33 cellular contexts compared by ENCODE assay signal in genomic region chr6:108120311-108120710, GRCh38. TPM values are rescaled to one million over a fixed set of nuclear protein-coding genes. Genes with fewer than 3 reads are reported as not detected.
DNase-seq lines count a peak whose midpoint lies in the region; ATAC-seq, FAIRE-seq and TF ChIP-seq lines count a peak whose summit lies in the region.
"Had no signal": no experiment of that assay in that cellular context is flagged by ENCODE, and none has a peak within 500 bp of the region (broad histone marks: within the 10 kb centered on the region; RNA-seq: fewer than 3 reads in every experiment).

No MANE protein-coding gene starts in this region.

- no peak overlapping the region for H3K27ac Mint-ChIP-seq in activated naive CD8-positive, alpha-beta T cell
- H3K27ac Mint-ChIP-seq in activated naive CD8-positive, alpha-beta T cell treated with anti-CD3 and anti-CD28 coated beads for 36 hours, result no peak overlapping the region
- H3K27ac Mint-ChIP-seq in WTC11 (no peak overlapping the region), naive B cell (no peak overlapping the region)
- H3K27ac Mint-ChIP-seq: activated CD4-positive, alpha-beta memory T cell treated with anti-CD3 and anti-CD28 coated beads for 36 hours had no signal

- TF ChIP-seq CTCF in WTC11 (IDR thresholded peaks at IDR 0.05) (no peak), smooth muscle cell (IDR thresholded peaks at IDR 0.05; ENCODE audit: borderline replicate concordance, insufficient read depth, poor library complexity, severe bottlenecking) (no peak), adrenal gland (IDR thresholded peaks at IDR 0.05) (no peak)

- POLR2A ChIA-PET in WTC11 (lab: Charles Lee), result no interaction called here

- TF ChIP-seq POLR2A in adrenal gland (IDR thresholded peaks at IDR 0.05), result no peak

- H3K18ac ChIP-seq in trophoblast cell (ENCODE audit: low read length), result no peak overlapping the region

- no peaks in the 10 kb centered on the region for H3F3A ChIP-seq in smooth muscle cell (ENCODE audit: low read depth)

- no peak overlapping the region for H2BK120ac ChIP-seq in trophoblast cell (ENCODE audit: insufficient read depth, low read length, poor library complexity)

- no peak overlapping the region for H4K8ac ChIP-seq in trophoblast cell (ENCODE audit: low read depth, low read length)

- no peaks in the 10 kb centered on the region for H3K9me3 Mint-ChIP-seq in activated naive CD8-positive, alpha-beta T cell (ENCODE audit: low read depth)
- no peaks in the 10 kb centered on the region for H3K9me3 Mint-ChIP-seq in activated naive CD8-positive, alpha-beta T cell treated with anti-CD3 and anti-CD28 coated beads for 36 hours
- H3K9me3 Mint-ChIP-seq in WTC11, result no peaks in the 10 kb centered on the region
- H3K9me3 Mint-ChIP-seq in naive B cell, result peaks cover 0 to 4% (median 0%) of the 10 kb centered on the region in 7 donors
- H3K9me3 Mint-ChIP-seq: activated CD4-positive, alpha-beta memory T cell treated with anti-CD3 and anti-CD28 coated beads for 36 hours had no signal

- H3K79me1 ChIP-seq in trophoblast cell (ENCODE audit: low read length), result no peaks in the 10 kb centered on the region

- H3K23ac ChIP-seq in trophoblast cell (ENCODE audit: low read length), result no peak overlapping the region

- H4K12ac ChIP-seq in trophoblast cell (ENCODE audit: low read depth, low read length), result no peak overlapping the region

- ATAC-seq in WTC11 (no peak), naive B cell (ENCODE audit: low read depth in 2 of 2) (no peak)
- ATAC-seq: gastroesophageal sphincter had no signal

- peaks cover 98% of the 10 kb centered on the region for H3K27me3 ChIP-seq in smooth muscle cell (ENCODE audit: low read depth)
- H3K27me3 ChIP-seq in trophoblast cell (ENCODE audit: insufficient read depth, low read length), result peaks cover 84% of the 10 kb centered on the region
- H3K27me3 ChIP-seq in adrenal gland, result peaks cover 19% of the 10 kb centered on the region
- H3K27me3 ChIP-seq: testis had no signal

- no peaks in the 10 kb centered on the region for H3K79me2 ChIP-seq in smooth muscle cell (ENCODE audit: low read depth)
- H3K79me2 ChIP-seq in trophoblast cell (ENCODE audit: control insufficient read depth, insufficient read depth, low read length, poor library complexity), result no peaks in the 10 kb centered on the region

- H2AK5ac ChIP-seq in trophoblast cell (ENCODE audit: low read length), result no peak overlapping the region

- H3K27ac ChIP-seq in smooth muscle cell (ENCODE audit: low read depth), result no peak overlapping the region
- no peak overlapping the region for H3K27ac ChIP-seq in trophoblast cell (ENCODE audit: low read depth, low read length)
- no peak overlapping the region for H3K27ac ChIP-seq in adrenal gland
- H3K27ac ChIP-seq: C4-2B, esophagus muscularis mucosa, gastroesophageal sphincter, GM23248, HL-60, neutrophil, SJCRH30, testis had no signal

- H3K9me3 ChIP-seq in smooth muscle cell (replicated peaks; ENCODE audit: low read depth), result no peaks in the 10 kb centered on the region
- peaks cover 8% of the 10 kb centered on the region for H3K9me3 ChIP-seq in trophoblast cell (ENCODE audit: insufficient read depth, low read depth, low read length)
- no peaks in the 10 kb centered on the region for H3K9me3 ChIP-seq in adrenal gland (replicated peaks in 1 of 3)
- H3K9me3 ChIP-seq: neutrophil, SJCRH30, testis had no signal

- CTCF ChIA-PET in WTC11 (lab: Charles Lee), result no interaction called here

- H3K14ac ChIP-seq in trophoblast cell (ENCODE audit: low read length), result no peak overlapping the region

- DNase-seq in activated naive CD8-positive, alpha-beta T cell treated with anti-CD3 and anti-CD28 coated beads for 36 hours, result no peak
- DNase-seq in WTC11 (ENCODE audit: low spot score) (no peak), naive B cell (no peak), smooth muscle cell (lab: John Stamatoyannopoulos, UW; ENCODE audit: unreplicated experiment) (no peak), trophoblast cell (no peak), adrenal gland (no peak), frontal cortex (ENCODE audit: low spot score in 2 of 2) (no peak)
- DNase-seq: activated CD4-positive, alpha-beta memory T cell treated with anti-CD3 and anti-CD28 coated beads for 36 hours; activated naive CD4-positive, alpha-beta T cell; aorta; cerebellar nuclear complex; DMS153; effector CD8-positive, alpha-beta T cell; GM23248; IMR-90; kidney glomerular epithelial cell; NCI-H748 treated with DMSO at 0.1 percent for 48 hours; OCI-M1; SJCRH30; stimulated activated CD4-positive, alpha-beta T cell treated with anti-CD3 and anti-CD28 coated beads, Interleukin-12 subunit alpha, Interleukin-12 subunit beta, amount 100 ng/mL, for 4 hours; testis had no signal

- 20% methylated on average over 12 of the region's 12 CpGs for WGBS in smooth muscle cell (ENCODE audit: low lambda C conversion rate)
- no CpG with 5 or more reads among the region's 12 CpGs for WGBS in trophoblast cell (ENCODE audit: extremely low coverage, insufficient coverage, insufficient read length)
- WGBS in adrenal gland, 4 donors, result 83 to 90% (median 87%) methylated on average over 12 of the region's 12 CpGs

- H3K36me3 Mint-ChIP-seq in activated naive CD8-positive, alpha-beta T cell, result no peaks in the 10 kb centered on the region
- H3K36me3 Mint-ChIP-seq in activated naive CD8-positive, alpha-beta T cell treated with anti-CD3 and anti-CD28 coated beads for 36 hours, result peaks cover 1% of the 10 kb centered on the region
- no peaks in the 10 kb centered on the region for H3K36me3 Mint-ChIP-seq in WTC11
- peaks cover 4 to 19% of the 10 kb centered on the region in 2 donors for H3K36me3 Mint-ChIP-seq in naive B cell
- H3K36me3 Mint-ChIP-seq: activated CD4-positive, alpha-beta memory T cell treated with anti-CD3 and anti-CD28 coated beads for 36 hours had no signal

- peak overlapping the region; percentile 9 for H3K4me2 ChIP-seq in smooth muscle cell
- no peak overlapping the region for H3K4me2 ChIP-seq in trophoblast cell (ENCODE audit: low read length)

- H3K4me1 ChIP-seq in smooth muscle cell (ENCODE audit: low read depth), result peaks cover 44% of the 10 kb centered on the region
- H3K4me1 ChIP-seq in trophoblast cell (ENCODE audit: control insufficient read depth in 1 of 2, insufficient read depth in 2 of 2, low read length in 2 of 2), result peaks cover 10 to 13% of the 10 kb centered on the region in 2 experiments
- H3K4me1 ChIP-seq in adrenal gland (replicated peaks in 1 of 2), result peaks cover 8 to 24% of the 10 kb centered on the region in 2 donors
- H3K4me1 ChIP-seq: SJCRH30 had no signal

- H3K36me3 ChIP-seq in smooth muscle cell (ENCODE audit: low read depth) (no peaks in the 10 kb centered on the region), trophoblast cell (ENCODE audit: control insufficient read depth in 1 of 2, insufficient read depth in 2 of 2, low read length in 2 of 2) (no peaks in the 10 kb centered on the region), adrenal gland (replicated peaks in 1 of 2) (no peaks in the 10 kb centered on the region)
- H3K36me3 ChIP-seq: esophagus muscularis mucosa, gastroesophageal sphincter, neutrophil, SJCRH30 had no signal

- H3K4me1 Mint-ChIP-seq in activated naive CD8-positive, alpha-beta T cell (ENCODE audit: low read depth), result peaks cover 32% of the 10 kb centered on the region
- peaks cover 31% of the 10 kb centered on the region for H3K4me1 Mint-ChIP-seq in activated naive CD8-positive, alpha-beta T cell treated with anti-CD3 and anti-CD28 coated beads for 36 hours
- H3K4me1 Mint-ChIP-seq in WTC11 (peaks cover 57% of the 10 kb centered on the region), naive B cell (peaks cover 35 to 52% (median 44%) of the 10 kb centered on the region in 3 donors)

- no peak overlapping the region for H4K91ac ChIP-seq in trophoblast cell (ENCODE audit: low read depth, low read length)

- no peaks in the 10 kb centered on the region for H4K20me1 ChIP-seq in smooth muscle cell (ENCODE audit: low read depth)

- no peak overlapping the region for H2BK12ac ChIP-seq in trophoblast cell (ENCODE audit: low read length)

- intact Hi-C loops in adrenal gland (cut with DNase I), result no loop called here

- no peak overlapping the region for H3K9ac ChIP-seq in smooth muscle cell (ENCODE audit: low read depth)
- H3K9ac ChIP-seq in trophoblast cell (ENCODE audit: low read length), result no peak overlapping the region
- H3K9ac ChIP-seq: GM23248 had no signal

- H2BK5ac ChIP-seq in trophoblast cell (ENCODE audit: low read depth, low read length, poor library complexity), result no peak overlapping the region

- peak overlapping the region; percentile 20 for H3K4me3 Mint-ChIP-seq in activated naive CD8-positive, alpha-beta T cell
- no peak overlapping the region for H3K4me3 Mint-ChIP-seq in activated naive CD8-positive, alpha-beta T cell treated with anti-CD3 and anti-CD28 coated beads for 36 hours
- H3K4me3 Mint-ChIP-seq in WTC11, result peak overlapping the region; percentile 40; the same call in 1 of the 2 replicates
- H3K4me3 Mint-ChIP-seq in naive B cell, result peak overlapping the region; percentile 5 to 98 (median 76)
- H3K4me3 Mint-ChIP-seq: activated CD4-positive, alpha-beta memory T cell treated with anti-CD3 and anti-CD28 coated beads for 36 hours had no signal

- H3K4ac ChIP-seq in trophoblast cell (ENCODE audit: low read depth, low read length), result no peak overlapping the region

- FAIRE-seq in frontal cortex (lab: Jason Lieb, UNC), result no peak
- FAIRE-seq: GM12891, GM19239 had no signal

- H3K27me3 Mint-ChIP-seq in activated naive CD8-positive, alpha-beta T cell, result peaks cover 55% of the 10 kb centered on the region
- H3K27me3 Mint-ChIP-seq in activated naive CD8-positive, alpha-beta T cell treated with anti-CD3 and anti-CD28 coated beads for 36 hours, result peaks cover 96% of the 10 kb centered on the region
- H3K27me3 Mint-ChIP-seq in WTC11 (ENCODE audit: low read depth), result peaks cover 98% of the 10 kb centered on the region
- H3K27me3 Mint-ChIP-seq in naive B cell, result peaks cover 77 to 89% (median 77%) of the 10 kb centered on the region in 3 donors

- H2AFZ ChIP-seq in smooth muscle cell (ENCODE audit: low read depth), result no peak overlapping the region
- no peak overlapping the region for H2AFZ ChIP-seq in trophoblast cell (ENCODE audit: insufficient read depth, low read length, poor library complexity)
- H2AFZ ChIP-seq: GM23248 had no signal

- H3K4me3 ChIP-seq in smooth muscle cell (no peak overlapping the region), trophoblast cell (ENCODE audit: low read depth, low read length) (no peak overlapping the region), adrenal gland (no peak overlapping the region)
- H3K4me3 ChIP-seq: gastroesophageal sphincter, GM23248, SJCRH30 had no signal

RNA-seq across cellular contexts. Expression of gene NR2E1, which starts 45.5 kb away (rescaled TPM):
- not detected for total RNA-seq in activated naive CD8-positive, alpha-beta T cell treated with anti-CD3 and anti-CD28 coated beads for 36 hours
- total RNA-seq in WTC11 (2021), result not detected in 3 replicates
- not detected for polyA plus RNA-seq in naive B cell (ENCODE audit: low read depth in 6 of 6)
- not detected in 2 replicates for total RNA-seq in smooth muscle cell
- polyA plus RNA-seq in smooth muscle cell, result not detected in 2 replicates
- not detected in 2 replicates for polyA plus RNA-seq in trophoblast cell (2013)
- total RNA-seq in adrenal gland, result 1 to 10 TPM in 2 of 8 donors, under 1 TPM in 4, not detected in 2; 0.20 to 2.3 (median 0.94) TPM
- polyA plus RNA-seq in adrenal gland, result under 1 TPM; 0.08 to 0.20 (median 0.17) TPM
- 6.1 TPM for total RNA-seq in frontal cortex
- total RNA-seq: activated CD4-positive, alpha-beta memory T cell treated with anti-CD3 and anti-CD28 coated beads for 36 hours; aorta; esophagus muscularis mucosa; gastroesophageal sphincter; GM23248; IMR-90; MCF 10A; mesenteric fat pad; renal cortical epithelial cell; T-helper 1 cell treated with Interleukin-12 subunit alpha and Interleukin-12 subunit beta and Interleukin-4 antibody, amounts not matched to agents 30 ng/mL and 1 ng/mL, for 36 hours had no signal
- polyA plus RNA-seq: aorta, GM23248, IMR-90 had no signal

RNA-seq across cellular contexts. Expression of gene OSTM1, which starts 45.8 kb away (rescaled TPM):
- 10 to 100 TPM; 10.4 to 11.4 TPM for total RNA-seq in activated naive CD8-positive, alpha-beta T cell treated with anti-CD3 and anti-CD28 coated beads for 36 hours
- 25.3 to 34.1 TPM (median 27.6 TPM) in 3 replicates for total RNA-seq in WTC11 (2021)
- 10 to 100 TPM; 22.3 to 35.6 (median 32.8) TPM for polyA plus RNA-seq in naive B cell (ENCODE audit: low read depth in 6 of 6)
- total RNA-seq in smooth muscle cell, result 22.0 and 31.4 TPM in 2 replicates
- polyA plus RNA-seq in smooth muscle cell, result 10.3 and 11.7 TPM in 2 replicates
- polyA plus RNA-seq in trophoblast cell (2013), result 12.0 and 12.8 TPM in 2 replicates
- total RNA-seq in adrenal gland, result 100 to 1,000 TPM in 1 of 8 donors, 10 to 100 TPM in 7; 45.6 to 510 (median 67.0) TPM
- 10 to 100 TPM; 15.6 to 64.5 (median 16.9) TPM for polyA plus RNA-seq in adrenal gland
- 50.1 TPM for total RNA-seq in frontal cortex
